9 cellular contexts compared by ENCODE assay signal in the genomic region with DNA sequence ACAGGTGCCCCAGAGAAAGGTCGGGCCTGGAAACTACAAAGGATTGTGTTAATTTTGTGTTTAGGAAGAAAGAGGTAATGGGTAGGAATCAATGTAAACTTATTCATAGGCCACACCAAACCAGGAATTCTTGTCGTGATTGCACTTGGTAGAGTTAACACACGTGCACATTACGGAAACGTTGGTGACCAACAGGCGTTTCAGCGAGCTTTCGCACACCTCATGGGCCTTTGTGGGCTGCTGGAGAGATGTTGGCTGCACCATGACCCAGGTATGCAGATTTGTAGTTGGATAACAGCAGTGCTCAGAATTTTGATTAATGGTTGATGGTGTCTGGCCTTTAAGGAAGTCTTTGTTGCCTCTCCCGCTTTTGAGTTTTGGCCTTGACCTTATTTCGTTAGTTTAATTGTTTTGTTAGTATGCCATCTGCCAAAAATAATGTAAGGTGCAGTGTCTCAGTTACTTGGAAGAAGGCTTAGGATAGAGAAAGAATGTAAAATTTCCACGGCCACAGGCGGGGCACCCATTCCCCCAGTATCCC. TPM values are rescaled to one million over a fixed set of nuclear protein-coding genes. Genes with fewer than 3 reads are reported as not detected.
DNase-seq lines count a peak whose midpoint lies in the region; ATAC-seq and TF ChIP-seq lines count a peak whose summit lies in the region.
"Had no signal": no experiment of that assay in that cellular context is flagged by ENCODE, and none has a peak within 500 bp of the region (broad histone marks: within the 10 kb centered on the region; RNA-seq: fewer than 3 reads in every experiment).

No MANE protein-coding gene starts in this region.

- H3K27me3 Mint-ChIP-seq in CD14-positive monocyte (ENCODE audit: low read depth in 3 of 3) (peaks cover 0 to 4% (median 0%) of the 10 kb centered on the region in 3 donors), chondrocyte (ENCODE audit: low read depth) (no peaks in the 10 kb centered on the region), neural progenitor cell (ENCODE audit: insufficient read depth, low read depth) (no peaks in the 10 kb centered on the region)

- no peak for TF ChIP-seq CTCF in CD14-positive monocyte (IDR thresholded peaks at IDR 0.05)
- TF ChIP-seq CTCF in chondrocyte (IDR thresholded peaks at IDR 0.05) = no peak
- no peak for TF ChIP-seq CTCF in neural progenitor cell (IDR thresholded peaks at IDR 0.05)

- no peak overlapping the region for H3K27ac ChIP-seq in HUES6 (ENCODE audit: low read depth, low read length)
- no peak overlapping the region for H3K27ac ChIP-seq in neural progenitor cell

- no peak for ATAC-seq in GM21528 (IDR thresholded peaks at IDR 0.05; ENCODE audit: low FRiP score, unreplicated experiment)

- H2AFZ ChIP-seq in neural progenitor cell (replicated peaks) = no peak overlapping the region

- H3K9me3 ChIP-seq in HUES6 (ENCODE audit: control insufficient read depth, insufficient read depth, low read depth, low read length) = no peaks in the 10 kb centered on the region
- no peaks in the 10 kb centered on the region for H3K9me3 ChIP-seq in neural progenitor cell (ENCODE audit: low read depth)

- H3K4me1 ChIP-seq in HUES6 (ENCODE audit: control insufficient read depth, insufficient read depth, low read length) = peaks cover 13% of the 10 kb centered on the region
- peaks cover 18% of the 10 kb centered on the region for H3K4me1 ChIP-seq in neural progenitor cell

- peaks cover 1 to 5% of the 10 kb centered on the region in 2 donors for H3K36me3 Mint-ChIP-seq in CD14-positive monocyte
- H3K36me3 Mint-ChIP-seq in chondrocyte (ENCODE audit: low read depth) = peaks cover 2% of the 10 kb centered on the region
- H3K36me3 Mint-ChIP-seq in neural progenitor cell = peaks cover 12% of the 10 kb centered on the region

- no peaks in the 10 kb centered on the region for H3K9me3 Mint-ChIP-seq in CD14-positive monocyte
- H3K9me3 Mint-ChIP-seq in chondrocyte (ENCODE audit: low read depth) = no peaks in the 10 kb centered on the region
- peaks cover 3% of the 10 kb centered on the region for H3K9me3 Mint-ChIP-seq in neural progenitor cell

- peak overlapping the region; percentile 77 for H3K4me2 ChIP-seq in neural progenitor cell

- peaks cover 22% of the 10 kb centered on the region for H3F3A ChIP-seq in neural progenitor cell (ENCODE audit: low read depth)

- no peaks in the 10 kb centered on the region for H3K27me3 ChIP-seq in HUES6 (ENCODE audit: control insufficient read depth, insufficient read depth, low read length)
- H3K27me3 ChIP-seq in neural progenitor cell = no peaks in the 10 kb centered on the region

- no peak for DNase-seq in CD14-positive monocyte (ENCODE audit: low spot score)
- DNase-seq in chondrocyte (ENCODE audit: low spot score) = no peak
- no peak for DNase-seq in neural progenitor cell (ENCODE audit: low spot score)
- no peak for DNase-seq in NOMO-1 treated with DMSO at 0.1 percent for 48 hours (lab: John Stamatoyannopoulos, UW; ENCODE audit: unreplicated experiment)
- DNase-seq in HuH-7 (ENCODE audit: low spot score) = no peak
- DNase-seq in NCI-H2171 (lab: John Stamatoyannopoulos, UW) = no peak
- DNase-seq: cortex of kidney had no signal

- H4K20me1 ChIP-seq in neural progenitor cell (ENCODE audit: low read depth) = peaks cover 8% of the 10 kb centered on the region

- peak overlapping the region; percentile 82 to 93 for H3K4me3 Mint-ChIP-seq in CD14-positive monocyte
- H3K4me3 Mint-ChIP-seq in chondrocyte (ENCODE audit: unreplicated experiment) = peak overlapping the region; percentile 70
- H3K4me3 Mint-ChIP-seq in neural progenitor cell = peak overlapping the region; percentile 89

- peaks cover 39% of the 10 kb centered on the region for H3K4me1 Mint-ChIP-seq in CD14-positive monocyte
- H3K4me1 Mint-ChIP-seq in chondrocyte (ENCODE audit: low read depth) = peaks cover 55% of the 10 kb centered on the region
- H3K4me1 Mint-ChIP-seq in neural progenitor cell = peaks cover 42% of the 10 kb centered on the region

- peak overlapping the region; percentile 76 for H3K9ac ChIP-seq in HUES6 (ENCODE audit: low read length)
- no peak overlapping the region for H3K9ac ChIP-seq in neural progenitor cell

- H3K4me3 ChIP-seq in HUES6 (ENCODE audit: low read depth, low read length) (peak overlapping the region; percentile 97), neural progenitor cell (peak overlapping the region; percentile 74)

- peaks cover 87% of the 10 kb centered on the region for H3K79me2 ChIP-seq in neural progenitor cell (ENCODE audit: low read depth)

- H3K27ac Mint-ChIP-seq in CD14-positive monocyte (peak overlapping the region in 1 of 7 donors; percentile 54), chondrocyte (ENCODE audit: unreplicated experiment) (peak overlapping the region; percentile 62), neural progenitor cell (peak overlapping the region; percentile 89)

- intact Hi-C loops in CD14-positive monocyte (cut with micrococcal nuclease) = loop anchor here in 1 of 2 donors (5.0 kb wide), 1 partner anchor 228 kb away; no protein-coding TSS in a partner anchor

- H3K36me3 ChIP-seq in HUES6 (ENCODE audit: control insufficient read depth, insufficient read depth, low read length) (no peaks in the 10 kb centered on the region), neural progenitor cell (no peaks in the 10 kb centered on the region)

RNA-seq across cellular contexts. Expression of a gene that starts 1.8 kb away (rescaled TPM):
- polyA plus RNA-seq in CD14-positive monocyte = 1 to 10 TPM; 1.7 to 2.4 TPM
- 14.3 to 20.2 TPM (median 16.1 TPM) in 3 replicates for total RNA-seq in chondrocyte
- total RNA-seq in neural progenitor cell (ENCODE audit: low replicate concordance) = 11.5 and 14.3 TPM in 2 replicates
